In genomic region chrX:124497386-124497785, GRCh38 we compare ENCODE assay signal across 17 cellular contexts.
DNase-seq lines count a peak whose midpoint lies in the region; ATAC-seq, FAIRE-seq and TF ChIP-seq lines count a peak whose summit lies in the region.
"Had no signal": no experiment of that assay in that cellular context is flagged by ENCODE, and none has a peak within 500 bp of the region (broad histone marks: within the 10 kb centered on the region; RNA-seq: fewer than 3 reads in every experiment).

No MANE protein-coding gene starts in this region.

- H3K4me1 Mint-ChIP-seq in activated naive CD4-positive, alpha-beta T cell treated with anti-CD3 and anti-CD28 coated beads for 36 hours (ENCODE audit: low read depth) = peaks cover 10% of the 10 kb centered on the region
- H3K4me1 Mint-ChIP-seq: CD14-positive monocyte had no signal

- no peaks in the 10 kb centered on the region for H3K27me3 Mint-ChIP-seq in activated naive CD4-positive, alpha-beta T cell treated with anti-CD3 and anti-CD28 coated beads for 36 hours (ENCODE audit: low read depth)

- no peak for TF ChIP-seq CTCF in epithelial cell of esophagus (IDR thresholded peaks at IDR 0.05; ENCODE audit: insufficient read depth, low read depth, low read length, missing control alignments)

- DNase-seq in activated naive CD4-positive, alpha-beta T cell treated with anti-CD3 and anti-CD28 coated beads, Interleukin-2, amount 50 U/mL, for 72 hours (ENCODE audit: low spot score in 2 of 2) = no peak
- DNase-seq in activated naive CD4-positive, alpha-beta T cell treated with anti-CD3 and anti-CD28 coated beads for 36 hours = no peak
- DNase-seq in RCC 7860 (ENCODE audit: low spot score) = peak; percentile 46
- peak; percentile 65 for DNase-seq in epithelial cell of esophagus (ENCODE audit: low read depth)
- no peak for DNase-seq in stimulated activated naive CD8-positive, alpha-beta T cell treated with anti-CD3 and anti-CD28 coated beads, Interleukin-15, Interleukin-2, amounts not matched to agents 100 U/mL and 50 U/mL, for 24 hours
- no peak for DNase-seq in NCI-H146 (lab: John Stamatoyannopoulos, UW)
- DNase-seq in NCI-H82 (lab: John Stamatoyannopoulos, UW) = no peak
- DNase-seq: AML-193, H9, NCI-H1417, NCI-H1930, NCI-H2171, NCI-H446, OCI-M1 had no signal

- H3K27ac Mint-ChIP-seq in activated naive CD4-positive, alpha-beta T cell treated with anti-CD3 and anti-CD28 coated beads, Interleukin-2, amount 50 U/mL, for 72 hours = no peak overlapping the region
- H3K27ac Mint-ChIP-seq in activated naive CD4-positive, alpha-beta T cell treated with anti-CD3 and anti-CD28 coated beads for 36 hours = no peak overlapping the region
- H3K27ac Mint-ChIP-seq: CD14-positive monocyte, H9 had no signal

- H3K36me3 Mint-ChIP-seq in activated naive CD4-positive, alpha-beta T cell treated with anti-CD3 and anti-CD28 coated beads, Interleukin-2, amount 50 U/mL, for 72 hours = no peaks in the 10 kb centered on the region
- H3K36me3 Mint-ChIP-seq in activated naive CD4-positive, alpha-beta T cell treated with anti-CD3 and anti-CD28 coated beads for 36 hours (ENCODE audit: low read depth) = no peaks in the 10 kb centered on the region
- H3K36me3 Mint-ChIP-seq: CD14-positive monocyte had no signal

- FAIRE-seq in RCC 7860 (lab: Jason Lieb, UNC) = peak; percentile 83

- no peak overlapping the region for H3K4me3 Mint-ChIP-seq in activated naive CD4-positive, alpha-beta T cell treated with anti-CD3 and anti-CD28 coated beads for 36 hours
- H3K4me3 Mint-ChIP-seq: CD14-positive monocyte, H9 had no signal

- CTCF ChIA-PET in activated naive CD4-positive, alpha-beta T cell treated with anti-CD3 and anti-CD28 coated beads for 36 hours (lab: Charles Lee) = no interaction called here

- H3K9me3 Mint-ChIP-seq in activated naive CD4-positive, alpha-beta T cell treated with anti-CD3 and anti-CD28 coated beads, Interleukin-2, amount 50 U/mL, for 72 hours = no peaks in the 10 kb centered on the region
- no peaks in the 10 kb centered on the region for H3K9me3 Mint-ChIP-seq in activated naive CD4-positive, alpha-beta T cell treated with anti-CD3 and anti-CD28 coated beads for 36 hours

- peak; percentile 66 to 70 for ATAC-seq in activated naive CD4-positive, alpha-beta T cell treated with anti-CD3 and anti-CD28 coated beads, Interleukin-2, amount 50 U/mL, for 72 hours
- peak; percentile 81 for ATAC-seq in stimulated activated naive CD8-positive, alpha-beta T cell treated with anti-CD3 and anti-CD28 coated beads, Interleukin-15, Interleukin-2, amounts not matched to agents 100 U/mL and 50 U/mL, for 24 hours
- ATAC-seq in HG03135 (IDR thresholded peaks at IDR 0.05; ENCODE audit: unreplicated experiment) = no peak

- intact Hi-C loops in activated naive CD4-positive, alpha-beta T cell treated with anti-CD3 and anti-CD28 coated beads for 36 hours (cut with micrococcal nuclease) = no loop called here

- H3K4me3 ChIP-seq in epithelial cell of esophagus (ENCODE audit: low read length) = no peak overlapping the region
- H3K4me3 ChIP-seq: SK-N-MC had no signal

Comparison
In these comparisons a context has a peak if more than half of its experiments do, and no peak if none do; other contexts are left out.
1. DNase-seq: peak in RCC 7860 (single experiment) and epithelial cell of esophagus (single experiment); none in activated naive CD4-positive, alpha-beta T cell treated with anti-CD3 and anti-CD28 coated beads, Interleukin-2, amount 50 U/mL, for 72 hours (0 of 2), activated naive CD4-positive, alpha-beta T cell treated with anti-CD3 and anti-CD28 coated beads for 36 hours (single experiment), stimulated activated naive CD8-positive, alpha-beta T cell treated with anti-CD3 and anti-CD28 coated beads, Interleukin-15, Interleukin-2, amounts not matched to agents 100 U/mL and 50 U/mL, for 24 hours (single experiment), NCI-H146 (single experiment) and NCI-H82 (single experiment).